Comparison of ENCODE assay signal across 8 cellular contexts in the genomic region with DNA sequence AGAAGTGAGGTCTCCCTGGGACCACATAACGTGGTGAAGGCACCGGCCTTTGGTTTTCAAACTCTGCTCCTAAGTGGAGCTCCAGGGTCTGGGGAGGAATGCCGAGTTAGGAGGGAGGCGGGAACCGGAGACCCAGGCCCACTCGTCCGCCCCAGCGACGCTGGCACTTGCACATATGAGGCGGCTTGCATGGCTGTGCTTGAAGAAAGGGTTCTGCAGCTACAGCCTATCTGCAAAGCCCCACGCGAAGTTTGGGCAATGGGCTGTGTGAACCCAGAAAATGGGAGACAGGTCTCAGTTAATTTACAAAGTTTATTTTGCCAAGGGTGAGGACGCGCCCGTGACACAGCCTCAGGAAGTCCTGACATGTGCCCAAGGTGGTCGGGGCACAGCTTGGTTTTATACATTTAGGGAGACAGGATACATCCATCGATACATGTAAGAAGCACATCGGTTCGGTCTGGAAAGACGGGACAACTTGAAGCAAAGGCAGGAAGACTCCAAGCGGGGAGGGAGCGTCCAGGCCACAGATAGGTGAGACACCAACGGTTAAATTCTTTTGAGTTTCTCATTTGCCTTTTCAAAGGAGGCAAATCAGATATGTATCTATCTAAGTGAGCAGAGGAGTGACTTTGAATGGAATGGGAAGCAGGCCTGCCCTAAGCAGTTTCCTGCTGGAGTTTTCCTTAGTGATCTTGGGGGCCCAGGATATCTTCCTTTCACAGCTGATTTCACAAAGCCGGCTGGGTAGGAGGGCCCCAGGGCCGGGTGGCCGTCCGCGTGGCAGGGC. TPM values are rescaled to one million over a fixed set of nuclear protein-coding genes. Genes with fewer than 3 reads are reported as not detected.
DNase-seq lines count a peak whose midpoint lies in the region; ATAC-seq and TF ChIP-seq lines count a peak whose summit lies in the region.

No MANE protein-coding gene starts in this region.

- H3K9ac ChIP-seq in trophoblast cell (ENCODE audit: low read length): peak overlapping the region; percentile 82

- H4K20me1 ChIP-seq in DOHH2 (ENCODE audit: control insufficient read depth, insufficient read depth, low read depth, low read length): no peaks in the 10 kb centered on the region

- peak overlapping the region; percentile 67 for H2BK120ac ChIP-seq in trophoblast cell (ENCODE audit: insufficient read depth, low read length, poor library complexity)

- H3K36me3 ChIP-seq in DOHH2 (ENCODE audit: control insufficient read depth, low read length) (peaks cover 6% of the 10 kb centered on the region), RWPE2 (ENCODE audit: low read depth) (no peaks in the 10 kb centered on the region), trophoblast cell (ENCODE audit: control insufficient read depth in 1 of 2, insufficient read depth in 2 of 2, low read length in 2 of 2) (no peaks in the 10 kb centered on the region)

- peaks cover 40% of the 10 kb centered on the region for H3K79me2 ChIP-seq in DOHH2 (ENCODE audit: control insufficient read depth, low read length)
- H3K79me2 ChIP-seq in trophoblast cell (ENCODE audit: control insufficient read depth, insufficient read depth, low read length, poor library complexity): peaks cover 8% of the 10 kb centered on the region

- peaks cover 9% of the 10 kb centered on the region for H3K79me1 ChIP-seq in trophoblast cell (ENCODE audit: low read length)

- peak overlapping the region; percentile 41 for H3K4ac ChIP-seq in trophoblast cell (ENCODE audit: low read depth, low read length)

- H3K23ac ChIP-seq in trophoblast cell (ENCODE audit: low read length): no peak overlapping the region

- peak overlapping the region; percentile 20 for H2BK12ac ChIP-seq in trophoblast cell (ENCODE audit: low read length)

- no peaks in the 10 kb centered on the region for H3K9me2 ChIP-seq in DOHH2 (replicated peaks; ENCODE audit: control insufficient read depth, low read length)

- WGBS in trophoblast cell (ENCODE audit: extremely low coverage, insufficient coverage, insufficient read length): no CpG with 5 or more reads among the region's 28 CpGs

- H3K4me3 ChIP-seq in DOHH2 (ENCODE audit: low read length) (peak overlapping the region; percentile 98), RWPE2 (ENCODE audit: severe bottlenecking) (peak overlapping the region; percentile 57), fibroblast of mammary gland (ENCODE audit: control insufficient read depth, low read depth, low read length) (peak overlapping the region; percentile 50), trophoblast cell (ENCODE audit: low read depth, low read length) (peak overlapping the region; percentile 80)

- DNase-seq in RWPE2 (ENCODE audit: low spot score): no peak
- peak; percentile 5 for DNase-seq in fibroblast of mammary gland (ENCODE audit: low read depth)
- no peak for DNase-seq in trophoblast cell
- DNase-seq in amniotic stem cell (lab: John Stamatoyannopoulos, UW): no peak
- DNase-seq in medulla oblongata (ENCODE audit: extremely low spot score): no peak

- H2AK5ac ChIP-seq in trophoblast cell (ENCODE audit: low read length): peak overlapping the region; percentile 9

- H3K4me2 ChIP-seq in DOHH2 (ENCODE audit: low read length) (peak overlapping the region; percentile 97), trophoblast cell (ENCODE audit: low read length) (peak overlapping the region; percentile 90)

- peak overlapping the region; percentile 92 for H2AFZ ChIP-seq in trophoblast cell (ENCODE audit: insufficient read depth, low read length, poor library complexity)

- peak overlapping the region; percentile 55 for H3K18ac ChIP-seq in trophoblast cell (ENCODE audit: low read length)

- H3K27me3 ChIP-seq in DOHH2 (ENCODE audit: control insufficient read depth, low read length) (peaks cover 11% of the 10 kb centered on the region), RWPE2 (ENCODE audit: insufficient read depth, poor library complexity, severe bottlenecking) (peaks cover 16% of the 10 kb centered on the region), trophoblast cell (ENCODE audit: insufficient read depth, low read length) (no peaks in the 10 kb centered on the region)

- peak overlapping the region; percentile 80 for H4K91ac ChIP-seq in trophoblast cell (ENCODE audit: low read depth, low read length)

- no peaks in the 10 kb centered on the region for H3K9me3 ChIP-seq in DOHH2 (ENCODE audit: control insufficient read depth, insufficient read depth, low read length)
- H3K9me3 ChIP-seq in RWPE2 (ENCODE audit: severe bottlenecking): no peaks in the 10 kb centered on the region
- H3K9me3 ChIP-seq in trophoblast cell (ENCODE audit: insufficient read depth, low read depth, low read length): no peaks in the 10 kb centered on the region

- H2BK5ac ChIP-seq in trophoblast cell (ENCODE audit: low read depth, low read length, poor library complexity): peak overlapping the region; percentile 82

- H3K14ac ChIP-seq in trophoblast cell (ENCODE audit: low read length): peak overlapping the region; percentile 80

- ATAC-seq in RWPE2 (ENCODE audit: low read depth): no peak; the same call in 2 of the 3 replicates
- ATAC-seq in GM19324 (IDR thresholded peaks at IDR 0.05; ENCODE audit: low FRiP score, unreplicated experiment): no peak
- no peak for ATAC-seq in GM21423 (IDR thresholded peaks at IDR 0.05; ENCODE audit: unreplicated experiment)

- H3F3A ChIP-seq in DOHH2 (ENCODE audit: control insufficient read depth, insufficient read depth): no peaks in the 10 kb centered on the region

- peak overlapping the region; percentile 85 for H4K12ac ChIP-seq in trophoblast cell (ENCODE audit: low read depth, low read length)

- H3K4me1 ChIP-seq in DOHH2 (ENCODE audit: control insufficient read depth, low read length) (peaks cover 20% of the 10 kb centered on the region), RWPE2 (ENCODE audit: insufficient read depth, poor library complexity, severe bottlenecking) (peaks cover 4% of the 10 kb centered on the region), trophoblast cell (ENCODE audit: control insufficient read depth in 1 of 2, insufficient read depth in 2 of 2, low read length in 2 of 2) (peaks cover 9 to 12% of the 10 kb centered on the region in 2 experiments)

- H3K27ac ChIP-seq in DOHH2 (ENCODE audit: low read depth, low read length) (no peak overlapping the region), RWPE2 (ENCODE audit: poor library complexity, severe bottlenecking) (peak overlapping the region; percentile 12), trophoblast cell (ENCODE audit: low read depth, low read length) (peak overlapping the region; percentile 65)

- peak overlapping the region; percentile 97 for H4K8ac ChIP-seq in trophoblast cell (ENCODE audit: low read depth, low read length)

- no peak for TF ChIP-seq CTCF in DOHH2 (IDR thresholded peaks at IDR 0.05; ENCODE audit: low read depth, low read length, poor library complexity, severe bottlenecking)
- TF ChIP-seq CTCF in RWPE2 (IDR thresholded peaks at IDR 0.05; ENCODE audit: poor library complexity, severe bottlenecking): no peak
- TF ChIP-seq CTCF in fibroblast of mammary gland (conservative IDR thresholded peaks at IDR 0.05; ENCODE audit: control insufficient read depth, insufficient read depth, low read depth, low read length): no peak

RNA-seq across cellular contexts. Expression of a gene that starts 0.8 kb away (rescaled TPM):
- 25.8 and 26.8 TPM in 2 replicates for polyA plus RNA-seq in trophoblast cell (2013)
